In genomic region chr3:171165499-171165921, GRCh38 we compare ENCODE assay signal across 15 cellular contexts.
DNase-seq lines count a peak whose midpoint lies in the region; ATAC-seq, FAIRE-seq and TF ChIP-seq lines count a peak whose summit lies in the region.
"Had no signal": no experiment of that assay in that cellular context is flagged by ENCODE, and none has a peak within 500 bp of the region (broad histone marks: within the 10 kb centered on the region; RNA-seq: fewer than 3 reads in every experiment).

No MANE protein-coding gene starts in this region.

- H3K9me3 Mint-ChIP-seq in activated T-cell treated with anti-CD3 and anti-CD28 coated beads, Interleukin-2, amount 50 U/mL, for 72 hours = peaks cover 0 to 3% of the 10 kb centered on the region in 2 donors
- no peaks in the 10 kb centered on the region for H3K9me3 Mint-ChIP-seq in activated T-helper 17 cell treated with anti-CD3 and anti-CD28 coated beads, Interleukin-2, amount 50 U/mL, for 72 hours

- H3K4me3 ChIP-seq in small intestine (ENCODE audit: low read depth in 1 of 2, low read length in 2 of 2) = no peak overlapping the region
- H3K4me3 ChIP-seq in right cardiac atrium (ENCODE audit: low read length) = no peak overlapping the region

- no peaks in the 10 kb centered on the region for H3K27me3 Mint-ChIP-seq in activated T-cell treated with anti-CD3 and anti-CD28 coated beads, Interleukin-2, amount 50 U/mL, for 72 hours (ENCODE audit: low read depth)
- no peaks in the 10 kb centered on the region for H3K27me3 Mint-ChIP-seq in activated T-helper 17 cell treated with anti-CD3 and anti-CD28 coated beads, Interleukin-2, amount 50 U/mL, for 72 hours
- H3K27me3 Mint-ChIP-seq: IgD-negative memory B cell had no signal

- peaks cover 0 to 13% of the 10 kb centered on the region in 2 donors for H3K4me1 ChIP-seq in small intestine (ENCODE audit: control insufficient read depth in 2 of 2, insufficient read depth in 1 of 2, low read depth in 1 of 2, low read length in 1 of 2)
- H3K4me1 ChIP-seq in right cardiac atrium (ENCODE audit: control insufficient read depth, insufficient read depth, low read length) = no peaks in the 10 kb centered on the region

- H3K9me3 ChIP-seq in small intestine (ENCODE audit: control insufficient read depth, low read depth) = no peaks in the 10 kb centered on the region
- no peaks in the 10 kb centered on the region for H3K9me3 ChIP-seq in right cardiac atrium (ENCODE audit: control insufficient read depth, low read length)

- peaks cover under 1 to 6% of the 10 kb centered on the region in 2 donors for H3K36me3 ChIP-seq in small intestine (ENCODE audit: control insufficient read depth in 2 of 2, insufficient read depth in 2 of 2, low read length in 2 of 2)

- peak overlapping the region; percentile 31 for H3K27ac Mint-ChIP-seq in activated T-cell treated with anti-CD3 and anti-CD28 coated beads, Interleukin-2, amount 50 U/mL, for 72 hours
- peak overlapping the region; percentile 81 for H3K27ac Mint-ChIP-seq in activated T-helper 17 cell treated with anti-CD3 and anti-CD28 coated beads, Interleukin-2, amount 50 U/mL, for 72 hours

- no peaks in the 10 kb centered on the region for H3K27me3 ChIP-seq in small intestine (ENCODE audit: control insufficient read depth in 2 of 2, insufficient read depth in 2 of 2, low read length in 2 of 2)
- H3K27me3 ChIP-seq in right cardiac atrium (ENCODE audit: control insufficient read depth, insufficient read depth) = no peaks in the 10 kb centered on the region

- intact Hi-C loops in right cardiac atrium (cut with DNase I) = no loop called here

- ATAC-seq in activated T-cell treated with anti-CD3 and anti-CD28 coated beads, Interleukin-2, amount 50 U/mL, for 72 hours (replicated peaks in 1 of 2) = peak; percentile 39 to 42
- peak; percentile 58 for ATAC-seq in HG02678 (IDR thresholded peaks at IDR 0.05; ENCODE audit: unreplicated experiment)
- ATAC-seq in activated T-helper 17 cell treated with anti-CD3 and anti-CD28 coated beads, Interleukin-2, amount 50 U/mL, for 72 hours (replicated peaks) = peak; percentile 29
- ATAC-seq in right cardiac atrium = no peak
- ATAC-seq: left lobe of liver had no signal

- DNase-seq in activated T-cell treated with anti-CD3 and anti-CD28 coated beads, Interleukin-2, amount 50 U/mL, for 72 hours = no peak
- DNase-seq in activated T-cell treated with anti-CD3 and anti-CD28 coated beads for 4 hours (no peak), small intestine (no peak), right cardiac atrium (no peak), activated gamma-delta T cell treated with Interleukin-2 at 50 U/mL for 16 hours (no peak), GM10266 (ENCODE audit: extremely low spot score) (no peak)
- DNase-seq: activated effector memory CD4-positive, alpha-beta T cell treated with anti-CD3 and anti-CD28 coated beads, Interleukin-2, amount 50 U/mL, for 16 hours; NCI-H510A had no signal

- WGBS in small intestine, 3 donors = 83 to 98% (median 84%) methylated on average over 3 of the region's 3 CpGs
- WGBS in right cardiac atrium = 88% methylated on average over 3 of the region's 3 CpGs

- peaks cover 34% of the 10 kb centered on the region for H3K4me1 Mint-ChIP-seq in activated T-cell treated with anti-CD3 and anti-CD28 coated beads, Interleukin-2, amount 50 U/mL, for 72 hours (ENCODE audit: low read depth)
- peaks cover 23% of the 10 kb centered on the region for H3K4me1 Mint-ChIP-seq in activated T-helper 17 cell treated with anti-CD3 and anti-CD28 coated beads, Interleukin-2, amount 50 U/mL, for 72 hours

- H3K36me3 Mint-ChIP-seq in activated T-cell treated with anti-CD3 and anti-CD28 coated beads, Interleukin-2, amount 50 U/mL, for 72 hours (ENCODE audit: insufficient read depth in 2 of 2) = peaks cover 11 to 24% of the 10 kb centered on the region in 2 donors
- H3K36me3 Mint-ChIP-seq in activated T-helper 17 cell treated with anti-CD3 and anti-CD28 coated beads, Interleukin-2, amount 50 U/mL, for 72 hours (ENCODE audit: low read depth) = peaks cover 85% of the 10 kb centered on the region

- peak overlapping the region; percentile 48 to 58 for H3K4me3 Mint-ChIP-seq in activated T-cell treated with anti-CD3 and anti-CD28 coated beads, Interleukin-2, amount 50 U/mL, for 72 hours
- peak overlapping the region; percentile 67 for H3K4me3 Mint-ChIP-seq in activated T-helper 17 cell treated with anti-CD3 and anti-CD28 coated beads, Interleukin-2, amount 50 U/mL, for 72 hours
- H3K4me3 Mint-ChIP-seq: IgD-negative memory B cell had no signal

- H3K27ac ChIP-seq in small intestine (ENCODE audit: low read depth in 1 of 2, low read length in 1 of 2) = peak overlapping the region; percentile 47 to 57
- H3K27ac ChIP-seq in right cardiac atrium (ENCODE audit: low read length) = no peak overlapping the region

- no peak for TF ChIP-seq CTCF in GM10266 (IDR thresholded peaks at IDR 0.05; ENCODE audit: control insufficient read depth, insufficient read depth, low read depth, missing control alignments)

- no peak for FAIRE-seq in small intestine (lab: Jason Lieb, UNC)
- FAIRE-seq: endothelial cell of umbilical vein, G401.6, H54 had no signal

Comparison
In these comparisons a context has a peak if more than half of its experiments do, and no peak if none do; other contexts are left out.
1. ATAC-seq: peak in activated T-cell treated with anti-CD3 and anti-CD28 coated beads, Interleukin-2, amount 50 U/mL, for 72 hours (2 of 2), HG02678 (single experiment) and activated T-helper 17 cell treated with anti-CD3 and anti-CD28 coated beads, Interleukin-2, amount 50 U/mL, for 72 hours (single experiment); none in right cardiac atrium (0 of 2).